In the genomic region with DNA sequence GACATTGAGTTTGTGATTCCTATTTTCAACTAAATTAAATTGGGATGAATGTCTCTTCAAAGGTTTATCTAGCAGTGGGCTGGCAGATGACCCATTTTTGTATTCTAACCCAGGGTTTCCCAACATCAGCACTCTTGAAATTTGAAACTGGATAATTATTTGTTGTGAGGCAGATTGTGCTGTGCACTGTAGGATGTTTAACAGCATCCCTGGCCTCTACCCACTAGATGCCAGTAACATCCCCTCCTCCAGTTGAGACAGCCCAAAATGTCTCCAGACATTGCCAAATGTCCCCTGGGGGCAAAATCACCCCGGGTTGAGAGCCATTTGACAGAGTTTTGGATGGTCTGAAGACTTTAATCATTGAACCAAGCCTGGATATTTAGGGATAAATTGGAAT, we compare ENCODE assay signal across 25 cellular contexts. TPM values are rescaled to one million over a fixed set of nuclear protein-coding genes. Genes with fewer than 3 reads are reported as not detected.
DNase-seq lines count a peak whose midpoint lies in the region; ATAC-seq and TF ChIP-seq lines count a peak whose summit lies in the region.
"Had no signal": no experiment of that assay in that cellular context is flagged by ENCODE, and none has a peak within 500 bp of the region (broad histone marks: within the 10 kb centered on the region; RNA-seq: fewer than 3 reads in every experiment).

No MANE protein-coding gene starts in this region.

- ATAC-seq in GM21367 (IDR thresholded peaks at IDR 0.05; ENCODE audit: unreplicated experiment) (no peak), GM21619 (IDR thresholded peaks at IDR 0.05; ENCODE audit: unreplicated experiment) (no peak)
- ATAC-seq: activated CD8-positive, alpha-beta T cell treated with anti-CD3 and anti-CD28 coated beads for 36 hours; activated T-helper 17 cell treated with anti-CD3 and anti-CD28 coated beads, Interleukin-2, amount 50 U/mL, for 72 hours; left ventricle myocardium superior; naive thymus-derived CD4-positive, alpha-beta T cell had no signal

- H3K4me3 ChIP-seq in choroid plexus epithelial cell (ENCODE audit: low read depth, low read length) = no peak overlapping the region
- H3K4me3 ChIP-seq: BLaER1, cardiac muscle cell, MG63, skin epidermis had no signal

- 0 out of 2 replicates have a peak, but pooled peaks have one; percentile 2 for TF ChIP-seq CTCF in HFFc6 (IDR thresholded peaks at IDR 0.05)
- TF ChIP-seq CTCF in choroid plexus epithelial cell (conservative IDR thresholded peaks at IDR 0.05; ENCODE audit: low read depth, low read length) = no peak

- no peaks in the 10 kb centered on the region for H3K4me1 Mint-ChIP-seq in HFFc6 (ENCODE audit: low read depth)

- DNase-seq in HFFc6 = no peak
- DNase-seq in NCI-H446 (lab: John Stamatoyannopoulos, UW) = peak; percentile 47 to 57
- DNase-seq in choroid plexus epithelial cell (ENCODE audit: low read depth) = peak; percentile 39
- peak; percentile 49 for DNase-seq in smooth muscle cell of the brain vasculature (ENCODE audit: low read depth, low spot score)
- no peak for DNase-seq in stimulated activated CD8-positive, alpha-beta memory T cell treated with anti-CD3 and anti-CD28 coated beads, Interleukin-4, amount 100 ng/mL, for 48 hours
- DNase-seq in NCI-H1694 (lab: John Stamatoyannopoulos, UW) = no peak
- DNase-seq: activated CD8-positive, alpha-beta T cell treated with anti-CD3 and anti-CD28 coated beads for 36 hours; dermis blood vessel endothelial cell; H7; left ventricle myocardium superior; MG63; naive thymus-derived CD4-positive, alpha-beta T cell; NCI-H1417; NCI-H526; occipital lobe; stimulated activated CD4-positive, alpha-beta T cell treated with anti-CD3 and anti-CD28 coated beads, Interleukin-1b, Interleukin-23, amount 100 ng/mL, for 48 hours had no signal

- H3K27me3 Mint-ChIP-seq in HFFc6 (ENCODE audit: insufficient read depth) = no peaks in the 10 kb centered on the region; the same call in 1 of the 2 replicates
- H3K27me3 Mint-ChIP-seq: activated CD8-positive, alpha-beta T cell treated with anti-CD3 and anti-CD28 coated beads for 36 hours; activated naive CD4-positive, alpha-beta T cell treated with anti-CD3 and anti-CD28 coated beads, Interleukin-2, amount 50 U/mL, for 24 hours; activated T-helper 17 cell treated with anti-CD3 and anti-CD28 coated beads, Interleukin-2, amount 50 U/mL, for 72 hours; naive thymus-derived CD4-positive, alpha-beta T cell had no signal

- no peaks in the 10 kb centered on the region for H3K36me3 Mint-ChIP-seq in HFFc6 (ENCODE audit: low read depth)
- H3K36me3 Mint-ChIP-seq: activated naive CD4-positive, alpha-beta T cell treated with anti-CD3 and anti-CD28 coated beads, Interleukin-2, amount 50 U/mL, for 24 hours; mesothelial cell of epicardium; naive thymus-derived CD4-positive, alpha-beta T cell had no signal

- H3K27ac Mint-ChIP-seq in HFFc6 = no peak overlapping the region
- H3K27ac Mint-ChIP-seq: activated CD8-positive, alpha-beta T cell treated with anti-CD3 and anti-CD28 coated beads for 36 hours; activated naive CD4-positive, alpha-beta T cell treated with anti-CD3 and anti-CD28 coated beads, Interleukin-2, amount 50 U/mL, for 24 hours; activated T-helper 17 cell treated with anti-CD3 and anti-CD28 coated beads, Interleukin-2, amount 50 U/mL, for 72 hours; mesothelial cell of epicardium; naive thymus-derived CD4-positive, alpha-beta T cell; T-helper 1 cell treated with Interleukin-12 subunit alpha and Interleukin-12 subunit beta and Interleukin-4 antibody, amounts not matched to agents 30 μg/mL and 1 μg/mL, for 36 hours had no signal

- H3K4me3 Mint-ChIP-seq in HFFc6 = no peak overlapping the region
- H3K4me3 Mint-ChIP-seq: activated CD8-positive, alpha-beta T cell treated with anti-CD3 and anti-CD28 coated beads for 36 hours; activated naive CD4-positive, alpha-beta T cell treated with anti-CD3 and anti-CD28 coated beads, Interleukin-2, amount 50 U/mL, for 24 hours; activated T-helper 17 cell treated with anti-CD3 and anti-CD28 coated beads, Interleukin-2, amount 50 U/mL, for 72 hours; mesothelial cell of epicardium; naive thymus-derived CD4-positive, alpha-beta T cell; T-helper 1 cell treated with Interleukin-12 subunit alpha and Interleukin-12 subunit beta and Interleukin-4 antibody, amounts not matched to agents 30 μg/mL and 1 μg/mL, for 36 hours had no signal

- no peaks in the 10 kb centered on the region for H3K9me3 Mint-ChIP-seq in HFFc6
- H3K9me3 Mint-ChIP-seq: activated CD8-positive, alpha-beta T cell treated with anti-CD3 and anti-CD28 coated beads for 36 hours; activated naive CD4-positive, alpha-beta T cell treated with anti-CD3 and anti-CD28 coated beads, Interleukin-2, amount 50 U/mL, for 24 hours; activated T-helper 17 cell treated with anti-CD3 and anti-CD28 coated beads, Interleukin-2, amount 50 U/mL, for 72 hours; mesothelial cell of epicardium; naive thymus-derived CD4-positive, alpha-beta T cell; T-helper 1 cell treated with Interleukin-12 subunit alpha and Interleukin-12 subunit beta and Interleukin-4 antibody, amounts not matched to agents 30 μg/mL and 1 μg/mL, for 36 hours had no signal

RNA-seq across cellular contexts. Expression of a gene that starts 11.1 kb away (rescaled TPM):
- total RNA-seq in HFFc6 (2021; fragmentation: NEBNext Ultra II Directional; extraction: Animal tissue kit (Norgen Biotek cat#: 25700)) = 10 to 100 TPM in 2 of 6 experiments, 1 to 10 TPM in 4; 7.5 to 12.2 (median 8.6) TPM

Comparison
In these comparisons a context has a peak if more than half of its experiments do, and no peak if none do; other contexts are left out.
1. DNase-seq: peak in NCI-H446 (2 of 2), choroid plexus epithelial cell (single experiment) and smooth muscle cell of the brain vasculature (single experiment); none in HFFc6 (single experiment), stimulated activated CD8-positive, alpha-beta memory T cell treated with anti-CD3 and anti-CD28 coated beads, Interleukin-4, amount 100 ng/mL, for 48 hours (single experiment) and NCI-H1694 (single experiment).